Comparison of ENCODE assay signal across 8 cellular contexts in the genomic region with DNA sequence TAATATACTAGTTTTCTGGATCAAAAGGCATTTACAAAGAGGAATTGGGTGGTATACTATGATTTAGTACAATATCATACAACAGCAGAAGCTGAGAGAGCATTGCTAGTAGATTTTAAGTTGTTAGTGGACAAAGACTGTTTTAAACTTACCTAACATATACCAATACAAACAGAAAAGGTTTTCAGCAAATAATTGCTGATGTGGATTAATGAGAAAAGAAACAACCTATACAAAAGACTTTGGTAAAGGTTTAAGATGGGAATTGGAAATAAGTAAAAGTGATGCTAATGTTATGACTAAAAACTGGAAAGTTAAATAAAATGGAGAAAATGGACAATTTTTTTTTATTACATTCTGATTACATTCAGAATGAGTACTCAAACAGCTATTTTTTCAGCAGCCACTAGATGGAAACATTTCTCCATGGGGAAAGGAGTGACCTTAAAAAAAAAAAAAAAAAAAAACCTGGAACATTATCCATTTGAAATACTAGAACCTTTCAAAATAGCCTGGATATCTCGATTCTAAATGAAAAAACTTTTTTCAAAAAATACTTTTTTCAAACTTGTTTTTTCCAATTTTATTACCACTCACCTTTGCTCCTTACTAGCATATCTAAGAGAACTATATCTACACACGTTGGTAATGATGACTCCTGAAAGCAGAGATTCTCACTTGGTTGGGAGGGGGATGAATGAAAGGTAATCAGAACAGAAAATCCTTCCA. TPM values are rescaled to one million over a fixed set of nuclear protein-coding genes. Genes with fewer than 3 reads are reported as not detected.
DNase-seq lines count a peak whose midpoint lies in the region; ATAC-seq and TF ChIP-seq lines count a peak whose summit lies in the region.

No MANE protein-coding gene starts in this region.

- peaks cover 8% of the 10 kb centered on the region for H3K4me1 Mint-ChIP-seq in osteocyte (ENCODE audit: unreplicated experiment)
- H3K4me1 Mint-ChIP-seq in activated CD4-positive, alpha-beta memory T cell treated with anti-CD3 and anti-CD28 coated beads, Interleukin-2, amount 10 ng/mL, durations not matched to agents 7 days and 5 days: no peaks in the 10 kb centered on the region

- H3K4me3 ChIP-seq in AG09309 (ENCODE audit: control insufficient read depth, low read depth, low read length) (no peak overlapping the region), GM12875 (ENCODE audit: low read depth, low read length) (no peak overlapping the region), dorsolateral prefrontal cortex (no peak overlapping the region)

- intact Hi-C loops in dorsolateral prefrontal cortex (cut with DNase I): no loop called here

- H3K27me3 Mint-ChIP-seq in osteocyte (ENCODE audit: unreplicated experiment): no peaks in the 10 kb centered on the region
- no peaks in the 10 kb centered on the region for H3K27me3 Mint-ChIP-seq in activated CD4-positive, alpha-beta memory T cell treated with anti-CD3 and anti-CD28 coated beads, Interleukin-2, amount 10 ng/mL, durations not matched to agents 7 days and 5 days

- no peak overlapping the region for H3K4me3 Mint-ChIP-seq in osteocyte (ENCODE audit: unreplicated experiment)
- H3K4me3 Mint-ChIP-seq in activated CD4-positive, alpha-beta memory T cell treated with anti-CD3 and anti-CD28 coated beads, Interleukin-2, amount 10 ng/mL, durations not matched to agents 7 days and 5 days: no peak overlapping the region

- CTCF ChIA-PET in activated CD4-positive, alpha-beta memory T cell treated with anti-CD3 and anti-CD28 coated beads, Interleukin-2, amount 10 ng/mL, durations not matched to agents 7 days and 5 days (lab: Charles Lee): interaction anchor here (0.6 to 4.1 kb wide), 11 partner anchors 8 to 202 kb away, joined by 3 to 16 read pairs (median 4); no protein-coding TSS in a partner anchor

- peaks cover 30% of the 10 kb centered on the region for H3K36me3 Mint-ChIP-seq in osteocyte (ENCODE audit: unreplicated experiment)
- peaks cover 43% of the 10 kb centered on the region for H3K36me3 Mint-ChIP-seq in activated CD4-positive, alpha-beta memory T cell treated with anti-CD3 and anti-CD28 coated beads, Interleukin-2, amount 10 ng/mL, durations not matched to agents 7 days and 5 days (ENCODE audit: low read depth)

- no peaks in the 10 kb centered on the region for H3K9me3 Mint-ChIP-seq in osteocyte (ENCODE audit: unreplicated experiment)
- H3K9me3 Mint-ChIP-seq in activated CD4-positive, alpha-beta memory T cell treated with anti-CD3 and anti-CD28 coated beads, Interleukin-2, amount 10 ng/mL, durations not matched to agents 7 days and 5 days: no peaks in the 10 kb centered on the region

- H3K27ac ChIP-seq in dorsolateral prefrontal cortex: no peak overlapping the region

- ATAC-seq in GM21529 (IDR thresholded peaks at IDR 0.05; ENCODE audit: unreplicated experiment) (no peak), HG02759 (IDR thresholded peaks at IDR 0.05; ENCODE audit: unreplicated experiment) (no peak)

- TF ChIP-seq CTCF in AG09309 (IDR thresholded peaks at IDR 0.05; ENCODE audit: control insufficient read depth, insufficient read depth, low read depth, low read length, missing control alignments) (peak; percentile 49), GM12875 (IDR thresholded peaks at IDR 0.05; ENCODE audit: borderline replicate concordance, insufficient read depth, low read depth, low read length) (peak; percentile 22; the same call in 1 of the 2 replicates), dorsolateral prefrontal cortex (IDR thresholded peaks at IDR 0.05 in 54 of 56, conservative IDR thresholded peaks at IDR 0.05 in 2 of 56; ENCODE audit: low read depth in 1 of 56, partially characterized antibody in 56 of 56) (peak; percentile 31 to 76 (median 64)), osteocyte (IDR thresholded peaks at IDR 0.05) (peak; percentile 69)

- H3K27ac Mint-ChIP-seq in osteocyte (ENCODE audit: unreplicated experiment): no peak overlapping the region
- H3K27ac Mint-ChIP-seq in activated CD4-positive, alpha-beta memory T cell treated with anti-CD3 and anti-CD28 coated beads, Interleukin-2, amount 10 ng/mL, durations not matched to agents 7 days and 5 days: no peak overlapping the region

- H3K27me3 ChIP-seq in dorsolateral prefrontal cortex: no peaks in the 10 kb centered on the region

- no peak for DNase-seq in AG09309 (ENCODE audit: low read depth)
- peak; percentile 62 for DNase-seq in NCI-H69 (lab: John Stamatoyannopoulos, UW)
- DNase-seq in dorsolateral prefrontal cortex: no peak
- DNase-seq in osteocyte (ENCODE audit: extremely low spot score, unreplicated experiment): no peak
- DNase-seq in activated CD4-positive, alpha-beta memory T cell treated with anti-CD3 and anti-CD28 coated beads, Interleukin-2, amount 10 ng/mL, durations not matched to agents 7 days and 5 days: no peak

- POLR2A ChIA-PET in activated CD4-positive, alpha-beta memory T cell treated with anti-CD3 and anti-CD28 coated beads, Interleukin-2, amount 10 ng/mL, durations not matched to agents 7 days and 5 days (lab: Charles Lee): interaction anchor here (0.8 kb wide), 1 partner anchor 9 kb away, joined by 3 read pairs; no protein-coding TSS in a partner anchor

RNA-seq across cellular contexts. Expression of a gene that starts 55.4 kb away (rescaled TPM):
- total RNA-seq in dorsolateral prefrontal cortex: 100 to 1,000 TPM in 4 of 120 experiments, 10 to 100 TPM in 116; 58.4 to 112 (median 86.0) TPM
- 158 and 165 TPM in 2 replicates for total RNA-seq in osteocyte
- total RNA-seq in activated CD4-positive, alpha-beta memory T cell treated with anti-CD3 and anti-CD28 coated beads, Interleukin-2, amount 10 ng/mL, durations not matched to agents 7 days and 5 days: 100 to 1,000 TPM; 117 to 123 TPM
